In the genomic region with DNA sequence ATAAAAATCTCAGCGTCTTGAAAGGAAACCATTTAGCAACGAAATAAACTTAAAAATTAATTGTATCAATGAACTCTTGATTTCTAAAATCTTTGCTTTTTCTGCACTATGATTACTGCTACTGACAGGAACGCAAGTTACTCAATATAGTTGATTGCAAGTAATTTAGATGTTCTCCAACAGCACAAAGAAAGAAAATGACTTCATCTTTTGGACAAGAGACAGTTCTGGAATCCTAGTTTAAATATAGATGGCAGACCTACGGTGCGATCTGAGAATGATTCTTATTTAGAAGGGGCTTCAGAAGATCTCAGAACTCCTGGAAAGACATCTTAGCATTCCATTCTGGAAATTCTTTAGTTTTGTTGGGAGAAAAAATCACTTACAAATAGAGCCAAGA, we compare ENCODE assay signal across 13 cellular contexts. TPM values are rescaled to one million over a fixed set of nuclear protein-coding genes. Genes with fewer than 3 reads are reported as not detected.
DNase-seq lines count a peak whose midpoint lies in the region; ATAC-seq and TF ChIP-seq lines count a peak whose summit lies in the region.
"Had no signal": no experiment of that assay in that cellular context is flagged by ENCODE, and none has a peak within 500 bp of the region (broad histone marks: within the 10 kb centered on the region; RNA-seq: fewer than 3 reads in every experiment).

No MANE protein-coding gene starts in this region.

- no peak overlapping the region for H3K27ac Mint-ChIP-seq in CD4-positive, CD25-positive, alpha-beta regulatory T cell
- peak overlapping the region in 1 of 3 donors; percentile 100 for H3K27ac Mint-ChIP-seq in IgD-negative memory B cell
- H3K27ac Mint-ChIP-seq in neural crest cell (ENCODE audit: unreplicated experiment): no peak overlapping the region

- H3K4me3 ChIP-seq in CD4-positive, CD25-positive, alpha-beta regulatory T cell (ENCODE audit: low read depth, low read length): no peak overlapping the region
- H3K4me3 ChIP-seq in esophagus muscularis mucosa: no peak overlapping the region
- H3K4me3 ChIP-seq: SJSA1 had no signal

- TF ChIP-seq CTCF in esophagus muscularis mucosa (IDR thresholded peaks at IDR 0.05): no peak
- TF ChIP-seq CTCF in neural crest cell (conservative IDR thresholded peaks at IDR 0.05): no peak

- peaks cover 3% of the 10 kb centered on the region for H3K36me3 ChIP-seq in CD4-positive, CD25-positive, alpha-beta regulatory T cell (ENCODE audit: control insufficient read depth, insufficient read depth, low read length)
- peaks cover 3 to 14% (median 9%) of the 10 kb centered on the region in 4 donors for H3K36me3 ChIP-seq in esophagus muscularis mucosa

- no peak for DNase-seq in CD4-positive, CD25-positive, alpha-beta regulatory T cell
- DNase-seq in esophagus muscularis mucosa (ENCODE audit: extremely low spot score) (no peak), neural crest cell (ENCODE audit: low read depth, low spot score) (no peak), NOMO-1 treated with DMSO at 0.1 percent for 48 hours (lab: John Stamatoyannopoulos, UW; ENCODE audit: unreplicated experiment) (no peak), LoVo (ENCODE audit: low spot score) (no peak), NCI-H1436 treated with DMSO at 0.1 percent for 48 hours (lab: John Stamatoyannopoulos, UW) (no peak)
- no peak for DNase-seq in activated effector memory CD4-positive, alpha-beta T cell treated with anti-CD3 and anti-CD28 coated beads, Interleukin-2, amount 50 U/mL, for 16 hours
- DNase-seq: activated CD4-positive, alpha-beta T cell treated with anti-CD3 and anti-CD28 coated beads, Interleukin-2, amount 50 U/mL, for 1 hour; DND-41; NCI-H446 had no signal

- H3K4me1 Mint-ChIP-seq in CD4-positive, CD25-positive, alpha-beta regulatory T cell: peaks cover 22 to 66% (median 48%) of the 10 kb centered on the region in 4 donors
- peaks cover 27 to 38% (median 36%) of the 10 kb centered on the region in 3 donors for H3K4me1 Mint-ChIP-seq in IgD-negative memory B cell
- H3K4me1 Mint-ChIP-seq in neural crest cell: peaks cover 40% of the 10 kb centered on the region

- H3K27ac ChIP-seq in CD4-positive, CD25-positive, alpha-beta regulatory T cell (ENCODE audit: insufficient read depth, low read length, poor library complexity, severe bottlenecking): no peak overlapping the region
- peak overlapping the region; percentile 88 to 96 (median 92) for H3K27ac ChIP-seq in esophagus muscularis mucosa (replicated peaks in 1 of 4)
- H3K27ac ChIP-seq: SJSA1 had no signal

- no peaks in the 10 kb centered on the region for H3K36me3 Mint-ChIP-seq in CD4-positive, CD25-positive, alpha-beta regulatory T cell
- H3K36me3 Mint-ChIP-seq in IgD-negative memory B cell (peaks cover 2% of the 10 kb centered on the region), neural crest cell (ENCODE audit: low read depth) (no peaks in the 10 kb centered on the region)

- peak overlapping the region; percentile 21 to 95 (median 69) for H3K4me3 Mint-ChIP-seq in CD4-positive, CD25-positive, alpha-beta regulatory T cell
- peak overlapping the region in 3 of 4 donors; percentile 45 to 91 (median 80) for H3K4me3 Mint-ChIP-seq in IgD-negative memory B cell
- peak overlapping the region; percentile 93 for H3K4me3 Mint-ChIP-seq in neural crest cell

- no peaks in the 10 kb centered on the region for H3K9me3 ChIP-seq in CD4-positive, CD25-positive, alpha-beta regulatory T cell (ENCODE audit: control insufficient read depth in 2 of 2, low read length in 2 of 2)
- no peaks in the 10 kb centered on the region for H3K9me3 ChIP-seq in esophagus muscularis mucosa
- H3K9me3 ChIP-seq: SJSA1 had no signal

- ATAC-seq in CD4-positive, CD25-positive, alpha-beta regulatory T cell (ENCODE audit: low read depth in 2 of 2): no peak
- ATAC-seq: esophagus mucosa had no signal

- TF ChIP-seq EP300 in esophagus muscularis mucosa (IDR thresholded peaks at IDR 0.05): no peak

- no peaks in the 10 kb centered on the region for H3K27me3 ChIP-seq in CD4-positive, CD25-positive, alpha-beta regulatory T cell (ENCODE audit: control insufficient read depth, insufficient read depth, low read length)
- H3K27me3 ChIP-seq in esophagus muscularis mucosa: peaks cover 0 to 5% (median 0%) of the 10 kb centered on the region in 4 donors
- H3K27me3 ChIP-seq: SJSA1 had no signal

- intact Hi-C loops in esophagus muscularis mucosa (cut with DNase I): loop anchor here (5.0 kb wide), 2 partner anchors 253 to 313 kb away; partner anchors contain the start of gene WSB2

- TF ChIP-seq POLR2A in esophagus muscularis mucosa (IDR thresholded peaks at IDR 0.05; ENCODE audit: low read depth): no peak

- H3K27me3 Mint-ChIP-seq in CD4-positive, CD25-positive, alpha-beta regulatory T cell: no peaks in the 10 kb centered on the region
- H3K27me3 Mint-ChIP-seq in IgD-negative memory B cell: peaks cover 6% of the 10 kb centered on the region
- peaks cover 31% of the 10 kb centered on the region for H3K27me3 Mint-ChIP-seq in neural crest cell (ENCODE audit: low read depth)

- 65% methylated on average over 5 of the region's 5 CpGs for WGBS in esophagus muscularis mucosa

- H3K9me3 Mint-ChIP-seq in CD4-positive, CD25-positive, alpha-beta regulatory T cell: no peaks in the 10 kb centered on the region
- H3K9me3 Mint-ChIP-seq in IgD-negative memory B cell: no peaks in the 10 kb centered on the region
- H3K9me3 Mint-ChIP-seq in neural crest cell: no peaks in the 10 kb centered on the region

- peaks cover 41% of the 10 kb centered on the region for H3K4me1 ChIP-seq in CD4-positive, CD25-positive, alpha-beta regulatory T cell (ENCODE audit: control insufficient read depth, insufficient read depth, low read length, poor library complexity, severe bottlenecking)
- H3K4me1 ChIP-seq in esophagus muscularis mucosa: peaks cover 46 to 80% (median 61%) of the 10 kb centered on the region in 4 donors

RNA-seq across cellular contexts. Expression of gene SUDS3, which starts 1.4 kb away (rescaled TPM):
- total RNA-seq in CD4-positive, CD25-positive, alpha-beta regulatory T cell: 29.9 TPM
- 10 to 100 TPM; 13.0 to 14.5 (median 13.6) TPM for polyA plus RNA-seq in CD4-positive, CD25-positive, alpha-beta regulatory T cell
- polyA plus RNA-seq in IgD-negative memory B cell: 17.8 TPM
- 10 to 100 TPM; 34.5 to 76.0 (median 62.7) TPM for total RNA-seq in esophagus muscularis mucosa
- total RNA-seq in neural crest cell: 44.8 and 50.7 TPM in 2 replicates

RNA-seq across cellular contexts. Expression of gene TAOK3, which starts 2.2 kb away (rescaled TPM):
- 97.8 TPM for total RNA-seq in CD4-positive, CD25-positive, alpha-beta regulatory T cell
- polyA plus RNA-seq in CD4-positive, CD25-positive, alpha-beta regulatory T cell: 10 to 100 TPM; 60.2 to 74.8 (median 69.7) TPM
- polyA plus RNA-seq in IgD-negative memory B cell: 107 TPM
- 10 to 100 TPM; 34.6 to 44.9 (median 39.6) TPM for total RNA-seq in esophagus muscularis mucosa
- 13.4 and 15.2 TPM in 2 replicates for total RNA-seq in neural crest cell
